Comparison of ENCODE assay signal across 8 cellular contexts in genomic region chr16:30950516-30951073, GRCh38. TPM values are rescaled to one million over a fixed set of nuclear protein-coding genes. Genes with fewer than 3 reads are reported as not detected.
DNase-seq lines count a peak whose midpoint lies in the region; ATAC-seq and TF ChIP-seq lines count a peak whose summit lies in the region.

No MANE protein-coding gene starts in this region.

- H3K36me3 ChIP-seq in stomach = peaks cover 0 to 19% (median 16%) of the 10 kb centered on the region in 4 donors

- H3K4me3 Mint-ChIP-seq in activated naive CD8-positive, alpha-beta T cell = peak overlapping the region; percentile 86
- H3K4me3 Mint-ChIP-seq in immature natural killer cell = peak overlapping the region; percentile 94 to 96 (median 95)

- DNase-seq in NCI-H146 (lab: John Stamatoyannopoulos, UW) (peak; percentile 19), NCI-H146 treated with DMSO at 0.1 percent for 48 hours (lab: John Stamatoyannopoulos, UW; ENCODE audit: unreplicated experiment) (no peak), immature natural killer cell (no peak), stomach (no peak), SW480 (ENCODE audit: low spot score) (no peak), NCI-H1105 (lab: John Stamatoyannopoulos, UW) (no peak)

- H3K4me1 ChIP-seq in stomach = peaks cover 28 to 64% (median 59%) of the 10 kb centered on the region in 4 donors

- peak overlapping the region; percentile 69 to 88 (median 83) for H3K4me3 ChIP-seq in stomach

- H3K36me3 Mint-ChIP-seq in activated naive CD8-positive, alpha-beta T cell = peaks cover 4% of the 10 kb centered on the region
- H3K36me3 Mint-ChIP-seq in immature natural killer cell = no peaks in the 10 kb centered on the region

- peaks cover 12% of the 10 kb centered on the region for H3K4me1 Mint-ChIP-seq in activated naive CD8-positive, alpha-beta T cell (ENCODE audit: low read depth)
- H3K4me1 Mint-ChIP-seq in immature natural killer cell = peaks cover 23 to 24% of the 10 kb centered on the region in 2 donors

- no peaks in the 10 kb centered on the region for H3K27me3 Mint-ChIP-seq in activated naive CD8-positive, alpha-beta T cell
- peaks cover 0 to 3% (median 0%) of the 10 kb centered on the region in 3 donors for H3K27me3 Mint-ChIP-seq in immature natural killer cell (ENCODE audit: low read depth in 3 of 3)

- no peak for ATAC-seq in HG03457 (IDR thresholded peaks at IDR 0.05; ENCODE audit: unreplicated experiment)

- WGBS in stomach, 5 donors = 68 to 76% (median 70%) methylated on average over 8 of the region's 8 CpGs

- H3K9me3 ChIP-seq in stomach = no peaks in the 10 kb centered on the region

- peak overlapping the region; percentile 5 to 96 (median 92) for H3K27ac ChIP-seq in stomach

- TF ChIP-seq EP300 in stomach (IDR thresholded peaks at IDR 0.05) = no peak

- TF ChIP-seq CTCF in stomach (IDR thresholded peaks at IDR 0.05) = no peak

- no peak for TF ChIP-seq POLR2A in stomach (IDR thresholded peaks at IDR 0.05)

- intact Hi-C loops in stomach (cut with DNase I; ENCODE audit: low total_unique reads) = no loop called here

- H3K27ac Mint-ChIP-seq in activated naive CD8-positive, alpha-beta T cell = no peak overlapping the region
- H3K27ac Mint-ChIP-seq in immature natural killer cell = peak overlapping the region; percentile 80 to 94 (median 89)

- H3K9me3 Mint-ChIP-seq in activated naive CD8-positive, alpha-beta T cell (ENCODE audit: low read depth) = no peaks in the 10 kb centered on the region
- no peaks in the 10 kb centered on the region for H3K9me3 Mint-ChIP-seq in immature natural killer cell

- no peaks in the 10 kb centered on the region for H3K27me3 ChIP-seq in stomach

RNA-seq across cellular contexts. Expression of gene ORAI3, which starts 1.7 kb away (rescaled TPM):
- polyA plus RNA-seq in immature natural killer cell (10 to 100 TPM; 31.4 to 50.0 (median 40.3) TPM), stomach (10 to 100 TPM in 2 of 3 donors, 1 to 10 TPM in 1; 7.8 to 26.0 (median 10.5) TPM)
- 10 to 100 TPM in 2 of 5 donors, 1 to 10 TPM in 2, not detected in 1; 6.7 to 14.0 (median 11.2) TPM for total RNA-seq in stomach

RNA-seq across cellular contexts. Expression of gene SETD1A, which starts 7.0 kb away (rescaled TPM):
- polyA plus RNA-seq in immature natural killer cell (1 to 10 TPM in 2 of 3 donors, not detected in 1; 1.8 to 2.4 TPM), stomach (1 to 10 TPM; 5.2 to 7.5 (median 5.9) TPM)
- total RNA-seq in stomach = 10 to 100 TPM in 3 of 5 donors, 1 to 10 TPM in 2; 4.4 to 22.2 (median 19.2) TPM

RNA-seq across cellular contexts. Expression of gene FBXL19, which starts 27.2 kb away (rescaled TPM):
- polyA plus RNA-seq in immature natural killer cell (1 to 10 TPM in 1 of 3 donors, under 1 TPM in 2; 0.18 to 1.1 (median 0.22) TPM), stomach (10 to 100 TPM in 1 of 3 donors, 1 to 10 TPM in 2; 5.8 to 12.7 (median 8.2) TPM)
- 100 to 1,000 TPM in 1 of 5 donors, 10 to 100 TPM in 1, 1 to 10 TPM in 3; 6.7 to 252 (median 9.7) TPM for total RNA-seq in stomach

RNA-seq across cellular contexts. Expression of gene HSD3B7, which starts 34.4 kb away (rescaled TPM):
- polyA plus RNA-seq in immature natural killer cell (not detected), stomach (10 to 100 TPM in 1 of 3 donors, 1 to 10 TPM in 2; 4.3 to 19.5 (median 7.3) TPM)
- 10 to 100 TPM in 3 of 5 donors, 1 to 10 TPM in 2; 2.9 to 52.7 (median 13.4) TPM for total RNA-seq in stomach

RNA-seq across cellular contexts. Expression of gene CTF1, which starts 54.2 kb away (rescaled TPM):
- polyA plus RNA-seq in immature natural killer cell (not detected), stomach (1 to 10 TPM; 2.1 to 4.5 (median 2.9) TPM)
- 1 to 10 TPM in 1 of 5 donors, under 1 TPM in 2, not detected in 2; 0.29 to 2.3 (median 0.55) TPM for total RNA-seq in stomach
